ENCODE assay signal across 8 cellular contexts in the genomic region with DNA sequence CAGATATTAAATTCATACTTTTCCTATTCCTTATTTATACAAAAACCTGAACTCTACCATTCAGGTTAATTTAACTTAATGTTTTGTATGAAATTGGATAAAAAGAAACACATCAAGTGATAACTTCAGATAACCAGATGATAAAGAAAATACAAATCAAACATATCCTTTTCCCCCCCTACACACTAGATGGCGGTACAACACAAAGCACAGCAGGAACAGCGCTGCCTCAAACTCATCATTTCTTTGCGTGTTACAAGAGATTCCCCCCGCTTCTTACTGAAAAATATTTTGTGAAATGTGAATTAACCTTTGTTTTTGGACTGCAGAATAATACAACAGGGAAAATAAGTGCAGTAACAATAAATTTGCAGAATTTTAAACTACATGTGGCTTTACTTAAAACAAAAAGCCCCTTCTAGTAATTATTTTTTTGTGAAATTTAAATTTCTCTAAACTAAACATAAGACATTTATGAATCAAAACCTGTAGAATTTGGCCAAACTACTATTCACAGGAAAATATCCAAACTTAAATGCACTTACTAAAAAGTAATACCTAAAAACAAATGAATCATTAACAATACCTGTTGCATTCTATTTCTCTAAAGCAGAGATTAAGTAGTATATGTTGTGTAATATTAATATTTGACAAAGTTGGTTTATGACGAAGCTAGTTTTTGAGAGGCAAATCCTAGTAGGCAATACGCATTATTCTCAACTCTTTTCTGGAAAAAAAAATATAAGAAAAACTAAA.
DNase-seq lines count a peak whose midpoint lies in the region; ATAC-seq and TF ChIP-seq lines count a peak whose summit lies in the region.

No MANE protein-coding gene starts in this region.

- no peak overlapping the region for H3K27ac Mint-ChIP-seq in activated CD4-positive, alpha-beta memory T cell treated with anti-CD3 and anti-CD28 coated beads, Interleukin-2, amount 10 ng/mL, durations not matched to agents 7 days and 5 days

- peak; percentile 61 for DNase-seq in AG08396 (ENCODE audit: low spot score)
- peak; percentile 71 to 94 for DNase-seq in NCI-H526 (lab: John Stamatoyannopoulos, UW)
- peak; percentile 47 for DNase-seq in activated CD4-positive, alpha-beta memory T cell treated with anti-CD3 and anti-CD28 coated beads, Interleukin-2, amount 10 ng/mL, durations not matched to agents 7 days and 5 days
- peak; percentile 88 for DNase-seq in fibroblast of peridontal ligament (ENCODE audit: extremely low read depth)
- peak in 34 of 56 donors; percentile 1 to 62 (median 8) for DNase-seq in nucleus accumbens (lab: John Stamatoyannopoulos, UW)

- CTCF ChIA-PET in activated CD4-positive, alpha-beta memory T cell treated with anti-CD3 and anti-CD28 coated beads, Interleukin-2, amount 10 ng/mL, durations not matched to agents 7 days and 5 days (lab: Charles Lee): interaction anchor here (0.7 to 2.6 kb wide), 5 partner anchors 16 to 632 kb away, joined by 3 to 31 read pairs (median 3); no protein-coding TSS in a partner anchor

- TF ChIP-seq CTCF in GM12875 (IDR thresholded peaks at IDR 0.05; ENCODE audit: borderline replicate concordance, insufficient read depth, low read depth, low read length): peak; percentile 59; the same call in 1 of the 2 replicates

- POLR2A ChIA-PET in activated CD4-positive, alpha-beta memory T cell treated with anti-CD3 and anti-CD28 coated beads, Interleukin-2, amount 10 ng/mL, durations not matched to agents 7 days and 5 days (lab: Charles Lee): no interaction called here

- H3K4me3 Mint-ChIP-seq in activated CD4-positive, alpha-beta memory T cell treated with anti-CD3 and anti-CD28 coated beads, Interleukin-2, amount 10 ng/mL, durations not matched to agents 7 days and 5 days: no peak overlapping the region

- peaks cover 9% of the 10 kb centered on the region for H3K27me3 Mint-ChIP-seq in activated CD4-positive, alpha-beta memory T cell treated with anti-CD3 and anti-CD28 coated beads, Interleukin-2, amount 10 ng/mL, durations not matched to agents 7 days and 5 days

- no peak overlapping the region for H3K4me3 ChIP-seq in GM12875 (ENCODE audit: low read depth, low read length)

- no peaks in the 10 kb centered on the region for H3K4me1 Mint-ChIP-seq in activated CD4-positive, alpha-beta memory T cell treated with anti-CD3 and anti-CD28 coated beads, Interleukin-2, amount 10 ng/mL, durations not matched to agents 7 days and 5 days

- ATAC-seq in HG03196 (IDR thresholded peaks at IDR 0.05; ENCODE audit: unreplicated experiment) (peak; percentile 72), GM21528 (IDR thresholded peaks at IDR 0.05; ENCODE audit: low FRiP score, unreplicated experiment) (no peak)

- H3K9me3 Mint-ChIP-seq in activated CD4-positive, alpha-beta memory T cell treated with anti-CD3 and anti-CD28 coated beads, Interleukin-2, amount 10 ng/mL, durations not matched to agents 7 days and 5 days: no peaks in the 10 kb centered on the region

- no peaks in the 10 kb centered on the region for H3K36me3 Mint-ChIP-seq in activated CD4-positive, alpha-beta memory T cell treated with anti-CD3 and anti-CD28 coated beads, Interleukin-2, amount 10 ng/mL, durations not matched to agents 7 days and 5 days (ENCODE audit: low read depth)

Comparison
In these comparisons a context has a peak if more than half of its experiments do, and no peak if none do; other contexts are left out.
1. DNase-seq: peak in every context shown above with its lines; median percentile 88 in fibroblast of peridontal ligament; 82 in NCI-H526; 61 in AG08396; 47 in activated CD4-positive, alpha-beta memory T cell treated with anti-CD3 and anti-CD28 coated beads, Interleukin-2, amount 10 ng/mL, durations not matched to agents 7 days and 5 days; 8 in nucleus accumbens.